ENCODE assay signal across 1 cellular context in the genomic region with DNA sequence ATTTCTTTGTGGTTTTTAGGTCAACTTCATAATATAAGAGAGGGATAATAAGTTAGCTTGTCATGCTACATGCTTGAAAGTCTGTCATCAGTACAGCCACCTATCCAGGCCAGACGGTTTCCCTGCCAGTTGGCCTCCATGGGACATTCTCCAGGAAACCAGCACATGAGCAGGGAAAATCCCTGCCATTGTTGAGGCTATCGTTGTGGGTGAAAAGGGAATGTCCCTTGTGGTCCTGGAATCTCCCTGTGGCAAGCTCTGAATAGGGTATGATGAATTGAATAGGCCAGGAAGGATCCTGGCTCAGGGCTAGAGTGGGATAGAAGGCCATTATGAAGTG.
TF ChIP-seq lines count a peak whose summit lies in the region.

No MANE protein-coding gene starts in this region.

TF ChIP-seq in HepG2, 621 proteins besides CTCF, POLR2A, EP300 and RAD21:
- no peak for TF ChIP-seq ZNF33B (CRISPR knock-in tag; IDR thresholded peaks at IDR 0.05)
- TF ChIP-seq, protein P1, sequence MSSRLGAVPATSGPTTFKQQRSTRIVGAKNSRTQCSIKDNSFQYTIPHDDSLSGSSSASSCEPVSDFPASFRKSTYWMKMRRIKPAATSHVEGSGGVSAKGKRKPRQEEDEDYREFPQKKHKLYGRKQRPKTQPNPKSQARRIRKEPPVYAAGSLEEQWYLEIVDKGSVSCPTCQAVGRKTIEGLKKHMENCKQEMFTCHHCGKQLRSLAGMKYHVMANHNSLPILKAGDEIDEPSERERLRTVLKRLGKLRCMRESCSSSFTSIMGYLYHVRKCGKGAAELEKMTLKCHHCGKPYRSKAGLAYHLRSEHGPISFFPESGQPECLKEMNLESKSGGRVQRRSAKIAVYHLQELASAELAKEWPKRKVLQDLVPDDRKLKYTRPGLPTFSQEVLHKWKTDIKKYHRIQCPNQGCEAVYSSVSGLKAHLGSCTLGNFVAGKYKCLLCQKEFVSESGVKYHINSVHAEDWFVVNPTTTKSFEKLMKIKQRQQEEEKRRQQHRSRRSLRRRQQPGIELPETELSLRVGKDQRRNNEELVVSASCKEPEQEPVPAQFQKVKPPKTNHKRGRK (CRISPR knock-in tag; IDR thresholded peaks at IDR 0.05), result no peak
- TF ChIP-seq CHD2 (IDR thresholded peaks at IDR 0.05; ENCODE audit: low read depth, low read length), result no peak
- no peak for TF ChIP-seq GPN1 (CRISPR knock-in tag; IDR thresholded peaks at IDR 0.05; ENCODE audit: borderline replicate concordance)
- TF ChIP-seq, protein P2, sequence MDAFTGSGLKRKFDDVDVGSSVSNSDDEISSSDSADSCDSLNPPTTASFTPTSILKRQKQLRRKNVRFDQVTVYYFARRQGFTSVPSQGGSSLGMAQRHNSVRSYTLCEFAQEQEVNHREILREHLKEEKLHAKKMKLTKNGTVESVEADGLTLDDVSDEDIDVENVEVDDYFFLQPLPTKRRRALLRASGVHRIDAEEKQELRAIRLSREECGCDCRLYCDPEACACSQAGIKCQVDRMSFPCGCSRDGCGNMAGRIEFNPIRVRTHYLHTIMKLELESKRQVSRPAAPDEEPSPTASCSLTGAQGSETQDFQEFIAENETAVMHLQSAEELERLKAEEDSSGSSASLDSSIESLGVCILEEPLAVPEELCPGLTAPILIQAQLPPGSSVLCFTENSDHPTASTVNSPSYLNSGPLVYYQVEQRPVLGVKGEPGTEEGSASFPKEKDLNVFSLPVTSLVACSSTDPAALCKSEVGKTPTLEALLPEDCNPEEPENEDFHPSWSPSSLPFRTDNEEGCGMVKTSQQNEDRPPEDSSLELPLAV (CRISPR knock-in tag; conservative IDR thresholded peaks at IDR 0.05; ENCODE audit: low read depth), result no peak
- no peak for TF ChIP-seq ZNF12 (CRISPR knock-in tag; IDR thresholded peaks at IDR 0.05)
- TF ChIP-seq, protein P3, sequence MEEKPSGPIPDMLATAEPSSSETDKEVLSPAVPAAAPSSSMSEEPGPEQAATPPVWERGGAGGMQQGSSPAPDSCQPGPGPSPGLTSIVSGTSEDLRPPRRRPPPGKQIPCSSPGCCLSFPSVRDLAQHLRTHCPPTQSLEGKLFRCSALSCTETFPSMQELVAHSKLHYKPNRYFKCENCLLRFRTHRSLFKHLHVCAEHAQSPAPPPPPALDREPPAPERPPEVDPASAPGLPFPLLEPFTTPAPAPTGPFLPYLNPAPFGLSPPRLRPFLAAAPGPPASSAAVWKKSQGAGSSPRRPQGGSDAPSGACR (CRISPR knock-in tag; IDR thresholded peaks at IDR 0.05), result no peak
- no peak for TF ChIP-seq GTF3A (CRISPR knock-in tag; conservative IDR thresholded peaks at IDR 0.05)
- TF ChIP-seq, protein P4, sequence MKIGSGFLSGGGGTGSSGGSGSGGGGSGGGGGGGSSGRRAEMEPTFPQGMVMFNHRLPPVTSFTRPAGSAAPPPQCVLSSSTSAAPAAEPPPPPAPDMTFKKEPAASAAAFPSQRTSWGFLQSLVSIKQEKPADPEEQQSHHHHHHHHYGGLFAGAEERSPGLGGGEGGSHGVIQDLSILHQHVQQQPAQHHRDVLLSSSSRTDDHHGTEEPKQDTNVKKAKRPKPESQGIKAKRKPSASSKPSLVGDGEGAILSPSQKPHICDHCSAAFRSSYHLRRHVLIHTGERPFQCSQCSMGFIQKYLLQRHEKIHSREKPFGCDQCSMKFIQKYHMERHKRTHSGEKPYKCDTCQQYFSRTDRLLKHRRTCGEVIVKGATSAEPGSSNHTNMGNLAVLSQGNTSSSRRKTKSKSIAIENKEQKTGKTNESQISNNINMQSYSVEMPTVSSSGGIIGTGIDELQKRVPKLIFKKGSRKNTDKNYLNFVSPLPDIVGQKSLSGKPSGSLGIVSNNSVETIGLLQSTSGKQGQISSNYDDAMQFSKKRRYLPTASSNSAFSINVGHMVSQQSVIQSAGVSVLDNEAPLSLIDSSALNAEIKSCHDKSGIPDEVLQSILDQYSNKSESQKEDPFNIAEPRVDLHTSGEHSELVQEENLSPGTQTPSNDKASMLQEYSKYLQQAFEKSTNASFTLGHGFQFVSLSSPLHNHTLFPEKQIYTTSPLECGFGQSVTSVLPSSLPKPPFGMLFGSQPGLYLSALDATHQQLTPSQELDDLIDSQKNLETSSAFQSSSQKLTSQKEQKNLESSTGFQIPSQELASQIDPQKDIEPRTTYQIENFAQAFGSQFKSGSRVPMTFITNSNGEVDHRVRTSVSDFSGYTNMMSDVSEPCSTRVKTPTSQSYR (CRISPR knock-in tag; IDR thresholded peaks at IDR 0.05; ENCODE audit: borderline replicate concordance), result no peak
